Comparison of ENCODE assay signal across 15 cellular contexts in genomic region chrX:47683171-47684145, GRCh38.
"Had no signal": no experiment of that assay in that cellular context is flagged by ENCODE, and none has a peak within 500 bp of the region (broad histone marks: within the 10 kb centered on the region; RNA-seq: fewer than 3 reads in every experiment).

No MANE protein-coding gene starts in this region.

- H3K4me3 ChIP-seq: ascending aorta, dorsolateral prefrontal cortex, left ventricle myocardium inferior, stomach, testis, upper lobe of right lung had no signal

- H3K27ac ChIP-seq: ascending aorta, dorsolateral prefrontal cortex, left ventricle myocardium inferior, stomach, testis, upper lobe of right lung had no signal

- H3K4me1 ChIP-seq: ascending aorta, left ventricle myocardium inferior, stomach, testis, upper lobe of right lung had no signal

- ATAC-seq: activated T-helper 17 cell treated with anti-CD3 and anti-CD28 coated beads, Interleukin-2, amount 50 U/mL, for 72 hours; right cardiac atrium; upper lobe of right lung had no signal

- H3K27me3 ChIP-seq: ascending aorta, testis, upper lobe of right lung had no signal

- DNase-seq: activated CD4-positive, CD25-positive, alpha-beta regulatory T cell treated with anti-CD3 and anti-CD28 coated beads, Interleukin-2, amount 50 U/mL, for 72 hours; activated naive CD4-positive, alpha-beta T cell treated with Interleukin-2 at 50 U/mL for 16 hours; dorsolateral prefrontal cortex; endodermal cell; foreskin fibroblast; hippocampal formation; left ventricle myocardium inferior; occipital lobe; stimulated activated CD4-positive, alpha-beta T cell treated with anti-CD3 and anti-CD28 coated beads, Interleukin-1b, Interleukin-23, amount 100 ng/mL, for 48 hours; stomach; testis; upper lobe of right lung had no signal

- H3K36me3 ChIP-seq: ascending aorta, left ventricle myocardium inferior, stomach, upper lobe of right lung had no signal

- H3K9me3 ChIP-seq: ascending aorta, left ventricle myocardium inferior, stomach, testis, upper lobe of right lung had no signal
